Comparison of ENCODE assay signal across 8 cellular contexts in genomic region chr7:17402628-17403278, GRCh38.
DNase-seq lines count a peak whose midpoint lies in the region; ATAC-seq, FAIRE-seq and TF ChIP-seq lines count a peak whose summit lies in the region.

No MANE protein-coding gene starts in this region.

- H3K27ac Mint-ChIP-seq in stimulated activated naive CD8-positive, alpha-beta T cell treated with anti-CD3 and anti-CD28 coated beads, Interleukin-15, Interleukin-2, amounts not matched to agents 100 ng/mL and 50 ng/mL, for 24 hours: peak overlapping the region; percentile 80

- no peak for TF ChIP-seq CTCF in liver (IDR thresholded peaks at IDR 0.05; ENCODE audit: low read depth, low read length, missing input control)
- no peak for TF ChIP-seq CTCF in HepG2 (CRISPR knock-in tag; IDR thresholded peaks at IDR 0.05)
- TF ChIP-seq CTCF in A673 (conservative IDR thresholded peaks at IDR 0.05; ENCODE audit: low read depth, low read length): no peak
- TF ChIP-seq CTCF in WERI-Rb-1 (IDR thresholded peaks at IDR 0.05; ENCODE audit: low read depth, low read length): no peak

- no peaks in the 10 kb centered on the region for H3K27me3 ChIP-seq in liver (ENCODE audit: control insufficient read depth in 4 of 4, insufficient read depth in 4 of 4, low read length in 3 of 4)
- H3K27me3 ChIP-seq in HepG2 (ENCODE audit: control insufficient read depth in 1 of 2, insufficient read depth in 2 of 2, low read length in 2 of 2): no peaks in the 10 kb centered on the region
- no peaks in the 10 kb centered on the region for H3K27me3 ChIP-seq in A673 (replicated peaks; ENCODE audit: insufficient read depth, low read depth, low read length, poor library complexity)
- H3K27me3 ChIP-seq in WERI-Rb-1 (ENCODE audit: insufficient read depth, low read depth, severe bottlenecking): no peaks in the 10 kb centered on the region

- WGBS in liver: 58% methylated on average over 9 of the region's 9 CpGs
- 66% methylated on average over 9 of the region's 9 CpGs for whole genome bisulfite sequencing in HepG2 (ENCODE audit: low lambda C conversion rate)

- FAIRE-seq in HepG2 (lab: Jason Lieb, UNC) (no peak), RCC 7860 (lab: Jason Lieb, UNC) (no peak)

- H3K36me3 ChIP-seq in liver (ENCODE audit: control insufficient read depth in 4 of 4, insufficient read depth in 3 of 4, low read depth in 1 of 4, low read length in 3 of 4) (no peaks in the 10 kb centered on the region), HepG2 (replicated peaks in 1 of 2; ENCODE audit: control insufficient read depth in 1 of 2, insufficient read depth in 2 of 2, low read length in 2 of 2) (no peaks in the 10 kb centered on the region), A673 (ENCODE audit: insufficient read depth, low read length, poor library complexity, severe bottlenecking) (no peaks in the 10 kb centered on the region), WERI-Rb-1 (no peaks in the 10 kb centered on the region)

- H3K27me3 Mint-ChIP-seq in stimulated activated naive CD8-positive, alpha-beta T cell treated with anti-CD3 and anti-CD28 coated beads, Interleukin-15, Interleukin-2, amounts not matched to agents 100 ng/mL and 50 ng/mL, for 24 hours: peaks cover 18% of the 10 kb centered on the region

- H3K9me3 Mint-ChIP-seq in stimulated activated naive CD8-positive, alpha-beta T cell treated with anti-CD3 and anti-CD28 coated beads, Interleukin-15, Interleukin-2, amounts not matched to agents 100 ng/mL and 50 ng/mL, for 24 hours: no peaks in the 10 kb centered on the region

- POLR2A ChIA-PET in HepG2 (lab: Yijun Ruan, JAX) (no interaction called here), A673 (lab: Charles Lee; ENCODE audit: low non-redundant PET) (no interaction called here)

- in situ Hi-C loops in HepG2 (cut with HindIII; ENCODE audit: extremely low pct_ligation_motif_present, low pct_unique_long_range_greater_than_20kb): no loop called here

- TF ChIP-seq RAD21 in liver (IDR thresholded peaks at IDR 0.05) (peak in 1 of 2 donors; percentile 47), HepG2 (CRISPR knock-in tag; IDR thresholded peaks at IDR 0.05) (no peak)

- no peak for TF ChIP-seq POLR2A in HepG2 (IDR thresholded peaks at IDR 0.05; ENCODE audit: insufficient read depth in 1 of 2, low read depth in 2 of 2, low read length in 2 of 2)

- H3K4me1 Mint-ChIP-seq in stimulated activated naive CD8-positive, alpha-beta T cell treated with anti-CD3 and anti-CD28 coated beads, Interleukin-15, Interleukin-2, amounts not matched to agents 100 ng/mL and 50 ng/mL, for 24 hours (ENCODE audit: low read depth): peaks cover 25% of the 10 kb centered on the region

- H4K20me1 ChIP-seq in HepG2 (ENCODE audit: insufficient read depth, low read length): no peaks in the 10 kb centered on the region

- intact Hi-C loops in HepG2 (cut with micrococcal nuclease; ENCODE audit: unreplicated experiment): no loop called here
- intact Hi-C loops in A673 (cut with micrococcal nuclease; ENCODE audit: unreplicated experiment): no loop called here

- TF ChIP-seq EP300 in HepG2 (IDR thresholded peaks at IDR 0.05; ENCODE audit: low read depth in 2 of 2, low read length in 2 of 2) (no peak), HepG2 (CRISPR knock-in tag; IDR thresholded peaks at IDR 0.05; ENCODE audit: borderline replicate concordance) (no peak)

- H3K4me3 ChIP-seq in liver (ENCODE audit: low read depth in 1 of 3, low read length in 3 of 3) (no peak overlapping the region), HepG2 (replicated peaks in 1 of 3; ENCODE audit: insufficient read depth in 1 of 3, low read depth in 2 of 3, low read length in 3 of 3) (no peak overlapping the region), A673 (ENCODE audit: low read depth, low read length, poor library complexity, severe bottlenecking) (no peak overlapping the region), WERI-Rb-1 (ENCODE audit: low read depth, low read length) (no peak overlapping the region)

- H3K9me3 ChIP-seq in liver (ENCODE audit: control insufficient read depth in 4 of 4, low read length in 3 of 4) (no peaks in the 10 kb centered on the region), HepG2 (ENCODE audit: low read length) (no peaks in the 10 kb centered on the region), A673 (ENCODE audit: low read depth, low read length, poor library complexity, severe bottlenecking) (no peaks in the 10 kb centered on the region), WERI-Rb-1 (ENCODE audit: severe bottlenecking) (no peaks in the 10 kb centered on the region)

- H3K79me2 ChIP-seq in HepG2 (ENCODE audit: insufficient read depth, low read length): no peaks in the 10 kb centered on the region

- H3K4me1 ChIP-seq in liver (ENCODE audit: control insufficient read depth in 4 of 4, insufficient read depth in 4 of 4, low read length in 3 of 4) (peaks cover 3 to 30% (median 15%) of the 10 kb centered on the region in 4 donors), HepG2 (ENCODE audit: insufficient read depth, low read length) (peaks cover 52% of the 10 kb centered on the region), A673 (ENCODE audit: insufficient read depth, low read length, poor library complexity, severe bottlenecking) (peaks cover 3% of the 10 kb centered on the region)

- no TSS peak for BruUV-seq in HepG2 (replicated peaks; lab: Mats Ljungman, UMichigan)
- no TSS peak for BruUV-seq in A673 (replicated peaks; lab: Mats Ljungman, UMichigan)

- H3K9ac ChIP-seq in liver (ENCODE audit: low read depth in 1 of 2, low read length in 2 of 2): no peak overlapping the region
- no peak overlapping the region for H3K9ac ChIP-seq in HepG2 (ENCODE audit: insufficient read depth, low read depth, low read length)

- H2AFZ ChIP-seq in HepG2 (ENCODE audit: low read length): no peak overlapping the region

- H3K4me2 ChIP-seq in HepG2 (ENCODE audit: low read depth, low read length): no peak overlapping the region

- CTCF ChIA-PET in HepG2 (lab: Yijun Ruan, JAX; ENCODE audit: low intra/inter-chr PET ratio, low total read pairs) (no interaction called here), A673 (lab: Charles Lee) (no interaction called here)

- ATAC-seq in HepG2: no peak
- ATAC-seq in HG02798 (IDR thresholded peaks at IDR 0.05; ENCODE audit: poor library complexity, unreplicated experiment): peak; percentile 84

- no peaks in the 10 kb centered on the region for H3K36me3 Mint-ChIP-seq in stimulated activated naive CD8-positive, alpha-beta T cell treated with anti-CD3 and anti-CD28 coated beads, Interleukin-15, Interleukin-2, amounts not matched to agents 100 ng/mL and 50 ng/mL, for 24 hours (ENCODE audit: low read depth)

- H3K4me3 Mint-ChIP-seq in stimulated activated naive CD8-positive, alpha-beta T cell treated with anti-CD3 and anti-CD28 coated beads, Interleukin-15, Interleukin-2, amounts not matched to agents 100 ng/mL and 50 ng/mL, for 24 hours: peak overlapping the region; percentile 14

- H3K27ac ChIP-seq in liver (ENCODE audit: low read depth in 1 of 2, low read length in 2 of 2) (peak overlapping the region in 1 of 2 donors; percentile 51), HepG2 (ENCODE audit: extremely low read length, insufficient read depth, low read length) (no peak overlapping the region), A673 (ENCODE audit: low read depth, low read length, poor library complexity, severe bottlenecking) (no peak overlapping the region), WERI-Rb-1 (no peak overlapping the region)

- DNase-seq in HepG2 (ENCODE audit: low spot score) (no peak), RCC 7860 (ENCODE audit: low spot score) (peak; percentile 21), A673 (ENCODE audit: low spot score) (no peak), WERI-Rb-1 (no peak), NCI-H2196 treated with DMSO at 0.1 percent for 48 hours (lab: John Stamatoyannopoulos, UW; ENCODE audit: unreplicated experiment) (no peak)

TF ChIP-seq in liver, 16 proteins besides CTCF, POLR2A, EP300 and RAD21 (continues in another document):
- no peak for TF ChIP-seq TAF1 (conservative IDR thresholded peaks at IDR 0.05)
- TF ChIP-seq GABPA (IDR thresholded peaks at IDR 0.05 in 1 of 2, conservative IDR thresholded peaks at IDR 0.05 in 1 of 2): no peak
- no peak for TF ChIP-seq EGR1 (IDR thresholded peaks at IDR 0.05; ENCODE audit: low read depth in 2 of 2)
- no peak for TF ChIP-seq FOXA1 (IDR thresholded peaks at IDR 0.05)
- no peak for TF ChIP-seq FOXA2 (IDR thresholded peaks at IDR 0.05)
- TF ChIP-seq HNF4G (IDR thresholded peaks at IDR 0.05): no peak
- TF ChIP-seq JUND (IDR thresholded peaks at IDR 0.05): no peak
- TF ChIP-seq YY1 (IDR thresholded peaks at IDR 0.05): no peak

TF ChIP-seq in HepG2, 621 proteins besides CTCF, POLR2A, EP300 and RAD21:
- TF ChIP-seq ZNF432 (CRISPR knock-in tag; IDR thresholded peaks at IDR 0.05; ENCODE audit: borderline replicate concordance) (no peak), DR1 (CRISPR knock-in tag; IDR thresholded peaks at IDR 0.05) (no peak), ZNF350 (CRISPR knock-in tag; IDR thresholded peaks at IDR 0.05; ENCODE audit: borderline replicate concordance, low read depth) (no peak)
- TF ChIP-seq, protein P1, sequence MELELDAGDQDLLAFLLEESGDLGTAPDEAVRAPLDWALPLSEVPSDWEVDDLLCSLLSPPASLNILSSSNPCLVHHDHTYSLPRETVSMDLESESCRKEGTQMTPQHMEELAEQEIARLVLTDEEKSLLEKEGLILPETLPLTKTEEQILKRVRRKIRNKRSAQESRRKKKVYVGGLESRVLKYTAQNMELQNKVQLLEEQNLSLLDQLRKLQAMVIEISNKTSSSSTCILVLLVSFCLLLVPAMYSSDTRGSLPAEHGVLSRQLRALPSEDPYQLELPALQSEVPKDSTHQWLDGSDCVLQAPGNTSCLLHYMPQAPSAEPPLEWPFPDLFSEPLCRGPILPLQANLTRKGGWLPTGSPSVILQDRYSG (CRISPR knock-in tag; IDR thresholded peaks at IDR 0.05): no peak
